ENCODE assay signal across 14 cellular contexts in the genomic region with DNA sequence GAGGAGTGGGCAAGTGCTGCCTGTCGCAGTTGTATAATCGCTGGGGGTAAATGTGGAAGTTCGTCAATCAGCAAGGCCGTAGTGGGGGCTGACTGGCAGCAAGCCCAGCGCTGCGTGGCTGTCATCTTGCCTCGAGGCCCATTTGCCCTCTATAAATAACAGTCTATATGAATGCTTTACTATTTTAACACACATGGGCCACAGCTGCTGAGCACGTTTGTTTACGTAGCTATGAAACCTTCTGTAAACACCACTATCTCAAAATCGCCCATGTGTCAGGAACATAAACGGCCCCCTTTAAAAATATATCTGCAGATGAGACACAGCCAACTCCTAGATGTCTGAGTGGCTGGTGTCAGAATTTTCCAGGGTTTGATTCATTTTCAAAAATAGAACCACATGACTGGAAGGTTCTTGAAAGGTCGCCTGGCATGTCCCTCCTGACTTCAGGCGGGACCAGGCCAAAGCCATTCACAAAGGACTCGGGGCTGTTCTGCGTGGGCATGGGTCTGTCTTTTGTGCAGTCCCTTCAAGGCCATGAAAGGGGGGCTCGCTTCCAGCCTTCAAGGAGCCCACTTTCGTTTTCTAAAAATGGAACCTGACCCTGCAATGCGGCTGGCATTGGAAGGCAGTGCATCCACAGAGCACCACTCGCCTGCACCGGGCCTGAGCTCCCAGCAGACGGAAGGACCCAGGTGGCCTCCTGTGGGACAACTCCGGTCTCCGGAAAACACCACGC.
DNase-seq lines count a peak whose midpoint lies in the region; ATAC-seq and TF ChIP-seq lines count a peak whose summit lies in the region.
"Had no signal": no experiment of that assay in that cellular context is flagged by ENCODE, and none has a peak within 500 bp of the region (broad histone marks: within the 10 kb centered on the region; RNA-seq: fewer than 3 reads in every experiment).

No MANE protein-coding gene starts in this region.

- no peak overlapping the region for H3K27ac Mint-ChIP-seq in Caco-2 (ENCODE audit: unreplicated experiment)
- H3K27ac Mint-ChIP-seq: progenitor cell of endocrine pancreas had no signal

- CTCF ChIA-PET in Caco-2 (lab: Charles Lee), result interaction anchor here (0.6 to 2.8 kb wide), 3 partner anchors 10 to 643 kb away, joined by 3 to 28 read pairs (median 5); no protein-coding TSS in a partner anchor

- peaks cover 10% of the 10 kb centered on the region for H3K9me3 Mint-ChIP-seq in Caco-2 (ENCODE audit: unreplicated experiment)

- H3K27ac ChIP-seq in brain microvascular endothelial cell, result no peak overlapping the region
- H3K27ac ChIP-seq: C4-2B, SJSA1 had no signal

- intact Hi-C loops in left colon (cut with DNase I, micrococcal nuclease), result no loop called here
- intact Hi-C loops in Caco-2 (cut with micrococcal nuclease; ENCODE audit: unreplicated experiment), result loop anchor here (5.0 kb wide), 3 partner anchors 162 to 647 kb away; no protein-coding TSS in a partner anchor

- peaks cover 13% of the 10 kb centered on the region for H3K4me1 Mint-ChIP-seq in Caco-2 (ENCODE audit: low read depth, unreplicated experiment)

- H3K36me3 Mint-ChIP-seq in Caco-2 (ENCODE audit: insufficient read depth, unreplicated experiment), result no peaks in the 10 kb centered on the region

- BruUV-seq in Caco-2 (replicated peaks; lab: Mats Ljungman, UMichigan), result no TSS peak

- H3K4me1 ChIP-seq in Caco-2, result peaks cover 9% of the 10 kb centered on the region; the same call in 1 of the 2 replicates

- no peaks in the 10 kb centered on the region for H3K36me3 ChIP-seq in brain microvascular endothelial cell (replicated peaks)
- no peaks in the 10 kb centered on the region for H3K36me3 ChIP-seq in Caco-2 (ENCODE audit: control insufficient read depth, insufficient read depth, low read length)
- H3K36me3 ChIP-seq: SJSA1 had no signal

- POLR2A ChIA-PET in Caco-2 (lab: Charles Lee), result no interaction called here

- H3K27me3 ChIP-seq in brain microvascular endothelial cell (replicated peaks) (no peaks in the 10 kb centered on the region), Caco-2 (replicated peaks; ENCODE audit: control insufficient read depth, insufficient read depth, low read length) (no peaks in the 10 kb centered on the region)
- H3K27me3 ChIP-seq: SJSA1 had no signal

- in situ Hi-C loops in brain microvascular endothelial cell (cut with HindIII; ENCODE audit: low pct_ligation_motif_present, low sequenced_read_pairs), result no loop called here

- H3K4me3 Mint-ChIP-seq in Caco-2 (ENCODE audit: unreplicated experiment), result no peak overlapping the region

- DNase-seq in COLO829 (ENCODE audit: low spot score) (peak; percentile 42), NCI-H1105 (lab: John Stamatoyannopoulos, UW) (peak; percentile 91), brain microvascular endothelial cell (peak; percentile 12), left colon (peak in 1 of 2 donors; percentile 11), Caco-2 (no peak), NOMO-1 treated with dmso at 0.1 percent for 144 hours (lab: John Stamatoyannopoulos, UW; ENCODE audit: unreplicated experiment) (no peak), DMS79 treated with DMSO at 0.1 percent for 48 hours (lab: John Stamatoyannopoulos, UW) (no peak)
- DNase-seq: activated CD4-positive, CD25-positive, alpha-beta regulatory T cell treated with anti-CD3 and anti-CD28 coated beads, Interleukin-2, amount 50 U/mL, for 72 hours; mesendoderm; NCI-H187 treated with DMSO at 0.1 percent for 48 hours had no signal

- H3K4me3 ChIP-seq in brain microvascular endothelial cell (ENCODE audit: low read depth, low read length) (no peak overlapping the region), Caco-2 (ENCODE audit: low read depth, low read length) (no peak overlapping the region)
- H3K4me3 ChIP-seq: SJSA1 had no signal

- no peaks in the 10 kb centered on the region for H3K27me3 Mint-ChIP-seq in Caco-2 (ENCODE audit: insufficient read depth, unreplicated experiment)

- ATAC-seq in left colon, result peak; percentile 56
- no peak for ATAC-seq in GM18870 (IDR thresholded peaks at IDR 0.05; ENCODE audit: unreplicated experiment)

- H3K9me3 ChIP-seq in Caco-2, result no peaks in the 10 kb centered on the region
- H3K9me3 ChIP-seq: SJSA1 had no signal

- TF ChIP-seq CTCF in brain microvascular endothelial cell (IDR thresholded peaks at IDR 0.05; ENCODE audit: low read depth, low read length, missing control alignments) (no peak), Caco-2 (IDR thresholded peaks at IDR 0.05; ENCODE audit: insufficient read depth in 1 of 2, low read depth in 1 of 2, low read length in 1 of 2, severe bottlenecking in 1 of 2, unreplicated experiment in 1 of 2) (no peak)

Comparison
In these comparisons a context has a peak if more than half of its experiments do, and no peak if none do; other contexts are left out.
1. DNase-seq: peak in COLO829 (single experiment), NCI-H1105 (single experiment) and brain microvascular endothelial cell (single experiment); none in Caco-2 (0 of 2), NOMO-1 treated with dmso at 0.1 percent for 144 hours (single experiment) and DMS79 treated with DMSO at 0.1 percent for 48 hours (single experiment).